In the genomic region with DNA sequence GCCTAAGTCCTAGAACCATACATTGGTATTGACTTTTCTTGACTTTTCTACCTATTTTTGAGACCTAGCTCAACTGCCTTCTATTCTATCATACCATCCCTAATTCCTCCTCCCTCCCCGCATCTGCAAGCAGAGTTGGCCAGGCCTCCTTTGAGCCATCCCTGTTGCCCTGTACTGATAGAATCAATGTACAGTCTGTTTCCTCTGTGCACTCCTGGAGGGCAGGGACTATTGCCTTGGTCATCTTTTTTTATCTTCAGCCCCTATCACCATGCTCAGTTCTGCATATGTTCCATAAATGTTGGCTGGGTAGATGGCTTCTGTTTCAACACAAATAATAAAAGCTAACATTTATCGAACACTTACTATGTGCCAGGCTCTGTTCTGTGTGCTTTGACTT, we compare ENCODE assay signal across 17 cellular contexts.
"Had no signal": no experiment of that assay in that cellular context is flagged by ENCODE, and none has a peak within 500 bp of the region (broad histone marks: within the 10 kb centered on the region; RNA-seq: fewer than 3 reads in every experiment).

No MANE protein-coding gene starts in this region.

- H3K27me3 ChIP-seq: esophagus muscularis mucosa, gastrocnemius medialis, right atrium auricular region, sigmoid colon had no signal

- H3K9me3 Mint-ChIP-seq: effector memory CD8-positive, alpha-beta T cell; immature natural killer cell; naive B cell had no signal

- FAIRE-seq: keratinocyte had no signal

- H3K27ac Mint-ChIP-seq: effector memory CD8-positive, alpha-beta T cell; immature natural killer cell had no signal

- H3K36me3 ChIP-seq: esophagus muscularis mucosa, gastrocnemius medialis, heart right ventricle, right atrium auricular region, sigmoid colon had no signal

- H3K9me3 ChIP-seq: esophagus muscularis mucosa, gastrocnemius medialis, heart right ventricle, right atrium auricular region, sigmoid colon had no signal

- H3K27ac ChIP-seq: epithelial cell of prostate, gastrocnemius medialis, right atrium auricular region had no signal

- H3K4me3 ChIP-seq: esophagus muscularis mucosa, gastrocnemius medialis, heart right ventricle, lung, right atrium auricular region, sigmoid colon, skin epidermis had no signal

- H3K4me3 Mint-ChIP-seq: effector memory CD8-positive, alpha-beta T cell; immature natural killer cell had no signal

- ATAC-seq: effector memory CD8-positive, alpha-beta T cell; gastrocnemius medialis had no signal

- H3K36me3 Mint-ChIP-seq: naive B cell had no signal

- DNase-seq: effector memory CD8-positive, alpha-beta T cell; gastrocnemius medialis; immature natural killer cell; left ventricle myocardium superior; mesendoderm; naive B cell; posterior cingulate gyrus; sigmoid colon; stimulated activated CD4-positive, alpha-beta T cell treated with anti-CD3 and anti-CD28 coated beads, Interleukin-12 subunit alpha, Interleukin-12 subunit beta, amount 100 ng/mL, for 4 hours; stimulated activated naive CD4-positive, alpha-beta T cell treated with Interleukin-2 at 50 U/mL for 16 hours had no signal
